ENCODE assay signal across 8 cellular contexts in the genomic region with DNA sequence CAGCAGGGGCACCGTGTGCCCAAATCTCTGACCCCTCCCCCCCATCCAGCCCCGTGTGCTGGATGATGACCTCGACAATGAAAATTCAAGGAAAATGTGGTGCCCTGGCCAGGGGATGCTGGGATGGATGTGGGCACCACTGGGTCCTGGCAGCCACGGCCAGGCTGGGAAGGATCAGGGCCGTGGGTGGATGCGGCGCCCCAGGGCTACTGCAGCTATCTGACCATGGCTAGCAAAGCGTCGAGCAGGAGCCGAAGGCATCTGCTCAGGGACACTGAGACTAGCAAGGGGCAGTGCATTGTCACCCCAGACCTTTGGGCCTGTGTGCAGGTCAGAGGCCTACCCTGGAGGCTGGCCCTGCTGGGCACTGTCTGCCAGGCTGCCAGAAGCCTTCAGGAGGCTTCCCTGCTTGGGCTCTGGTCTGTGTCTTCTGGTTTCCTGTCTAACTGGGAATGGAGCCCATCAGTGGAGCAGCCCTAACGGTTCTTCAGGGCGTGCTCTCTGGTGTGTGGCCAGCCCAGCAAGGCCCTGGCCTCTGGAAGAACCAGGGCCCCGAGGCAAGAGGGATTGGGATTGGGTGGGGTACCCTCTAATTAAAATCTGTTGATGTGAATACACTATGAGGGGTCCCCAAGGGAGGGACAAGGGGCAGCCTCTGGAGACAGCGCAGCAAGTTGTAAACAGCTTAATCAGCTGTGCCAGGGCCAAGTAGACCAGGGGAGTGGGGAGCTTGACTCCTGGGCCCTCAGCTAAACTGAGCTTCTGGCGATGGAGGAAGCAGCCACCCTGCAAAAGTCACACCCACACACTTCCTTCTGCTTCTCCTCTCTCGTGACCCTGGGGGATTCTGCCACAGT.
DNase-seq lines count a peak whose midpoint lies in the region; ATAC-seq, FAIRE-seq and TF ChIP-seq lines count a peak whose summit lies in the region.

No MANE protein-coding gene starts in this region.

- peaks cover 93% of the 10 kb centered on the region for H3K36me3 Mint-ChIP-seq in dendritic cell treated with granulocyte-macrophage colony-stimulating factor and Interleukin-4, amounts not matched to agents 40 ng/mL and 50 ng/mL, for 4 days (ENCODE audit: low read depth)
- peaks cover 14% of the 10 kb centered on the region for H3K36me3 Mint-ChIP-seq in neural progenitor cell

- H3K9me3 Mint-ChIP-seq in dendritic cell treated with granulocyte-macrophage colony-stimulating factor and Interleukin-4, amounts not matched to agents 40 ng/mL and 50 ng/mL, for 4 days: no peaks in the 10 kb centered on the region
- H3K9me3 Mint-ChIP-seq in neural progenitor cell: no peaks in the 10 kb centered on the region

- peak overlapping the region; percentile 21 for H3K4me3 Mint-ChIP-seq in dendritic cell treated with granulocyte-macrophage colony-stimulating factor and Interleukin-4, amounts not matched to agents 40 ng/mL and 50 ng/mL, for 4 days
- H3K4me3 Mint-ChIP-seq in neural progenitor cell: no peak overlapping the region

- H3K27ac ChIP-seq in KOPT-K1 (ENCODE audit: low read depth, low read length, poor library complexity, severe bottlenecking): peak overlapping the region; percentile 15
- H3K27ac ChIP-seq in neural progenitor cell: no peak overlapping the region

- peaks cover 19% of the 10 kb centered on the region for H3K4me1 ChIP-seq in neural progenitor cell

- no peak for TF ChIP-seq CTCF in neural progenitor cell (IDR thresholded peaks at IDR 0.05)

- peak overlapping the region; percentile 93 for H3K27ac Mint-ChIP-seq in dendritic cell treated with granulocyte-macrophage colony-stimulating factor and Interleukin-4, amounts not matched to agents 40 ng/mL and 50 ng/mL, for 4 days
- H3K27ac Mint-ChIP-seq in neural progenitor cell: peak overlapping the region; percentile 89

- H3K36me3 ChIP-seq in KOPT-K1 (ENCODE audit: insufficient read depth, low read length) (peaks cover 96% of the 10 kb centered on the region), neural progenitor cell (no peaks in the 10 kb centered on the region)

- H3K4me3 ChIP-seq in neural progenitor cell: no peak overlapping the region

- DNase-seq in EL: peak; percentile 52
- DNase-seq in neural progenitor cell (ENCODE audit: low spot score): no peak
- no peak for DNase-seq in foreskin melanocyte
- no peak for DNase-seq in NCI-H2081 treated with DMSO at 0.1 percent for 48 hours (lab: John Stamatoyannopoulos, UW)
- no peak for DNase-seq in HTR-8/SVneo (ENCODE audit: insufficient read length, low spot score)

- H3K9me3 ChIP-seq in KOPT-K1 (ENCODE audit: insufficient read depth, low read length, poor library complexity, severe bottlenecking) (no peaks in the 10 kb centered on the region), neural progenitor cell (ENCODE audit: low read depth) (no peaks in the 10 kb centered on the region)

- peaks cover 96% of the 10 kb centered on the region for H3K4me1 Mint-ChIP-seq in dendritic cell treated with granulocyte-macrophage colony-stimulating factor and Interleukin-4, amounts not matched to agents 40 ng/mL and 50 ng/mL, for 4 days (ENCODE audit: low read depth)
- peaks cover 38% of the 10 kb centered on the region for H3K4me1 Mint-ChIP-seq in neural progenitor cell

- H3K27me3 Mint-ChIP-seq in dendritic cell treated with granulocyte-macrophage colony-stimulating factor and Interleukin-4, amounts not matched to agents 40 ng/mL and 50 ng/mL, for 4 days: no peaks in the 10 kb centered on the region
- H3K27me3 Mint-ChIP-seq in neural progenitor cell (ENCODE audit: insufficient read depth, low read depth): peaks cover 8% of the 10 kb centered on the region

- no peak overlapping the region for H3K9ac ChIP-seq in neural progenitor cell

- H3K27me3 ChIP-seq in neural progenitor cell: no peaks in the 10 kb centered on the region

- ATAC-seq in HG03571 (IDR thresholded peaks at IDR 0.05; ENCODE audit: unreplicated experiment): no peak

- intact Hi-C loops in dendritic cell treated with granulocyte-macrophage colony-stimulating factor and Interleukin-4, amounts not matched to agents 40 ng/mL and 50 ng/mL, for 4 days (cut with micrococcal nuclease): loop anchor here (2.0 kb wide), 1 partner anchor 16 kb away; no protein-coding TSS in a partner anchor

- H4K20me1 ChIP-seq in neural progenitor cell (ENCODE audit: low read depth): no peaks in the 10 kb centered on the region

- no peaks in the 10 kb centered on the region for H3F3A ChIP-seq in neural progenitor cell (ENCODE audit: low read depth)

- no peaks in the 10 kb centered on the region for H3K79me2 ChIP-seq in neural progenitor cell (ENCODE audit: low read depth)

- no peak overlapping the region for H2AFZ ChIP-seq in neural progenitor cell (replicated peaks)

- H3K4me2 ChIP-seq in neural progenitor cell: no peak overlapping the region

- no peak for FAIRE-seq in HTR-8/SVneo (lab: Jason Lieb, UNC)
